ENCODE assay signal across 22 cellular contexts in the genomic region with DNA sequence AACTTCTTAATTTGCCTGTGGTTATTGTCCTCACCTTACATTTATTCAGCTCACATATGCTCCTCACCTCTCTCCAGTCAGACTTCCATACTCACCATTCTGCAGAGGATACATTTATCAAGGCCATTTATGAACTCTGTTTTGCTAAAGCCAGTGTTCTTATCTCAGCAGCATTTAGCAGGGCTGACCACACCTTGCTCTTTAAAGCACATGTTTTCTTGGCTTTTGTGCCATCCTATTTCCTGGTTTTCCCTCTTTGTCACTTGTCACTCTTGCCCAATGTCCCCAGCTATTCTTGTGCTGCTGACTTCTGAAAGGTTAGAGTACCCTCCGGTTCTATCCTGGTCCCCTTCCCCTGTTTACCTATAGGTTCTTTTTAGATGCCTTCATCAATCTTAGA.
"Had no signal": no experiment of that assay in that cellular context is flagged by ENCODE, and none has a peak within 500 bp of the region (broad histone marks: within the 10 kb centered on the region; RNA-seq: fewer than 3 reads in every experiment).

No MANE protein-coding gene starts in this region.

- H3K27ac Mint-ChIP-seq: immature natural killer cell, mesothelial cell of epicardium, naive B cell had no signal

- DNase-seq: dermis blood vessel endothelial cell; dorsolateral prefrontal cortex; effector CD4-positive, alpha-beta T cell; effector memory CD4-positive, alpha-beta T cell; erythroblast; foreskin keratinocyte; heart left ventricle; hippocampal formation; immature natural killer cell; islet precursor cell; kidney; kidney glomerular epithelial cell; left lung; left ventricle myocardium superior; lower lobe of right lung; mesenchymal stem cell; naive B cell had no signal

- H3K4me3 Mint-ChIP-seq: immature natural killer cell, mesothelial cell of epicardium, naive B cell had no signal

- H3K36me3 Mint-ChIP-seq: immature natural killer cell, mesothelial cell of epicardium, naive B cell had no signal

- H3K4me1 Mint-ChIP-seq: immature natural killer cell, naive B cell had no signal

- H3K36me3 ChIP-seq: gastroesophageal sphincter, heart left ventricle, left lung, lower lobe of right lung had no signal

- H3K27me3 ChIP-seq: dorsolateral prefrontal cortex, foreskin keratinocyte, gastroesophageal sphincter, heart left ventricle, left lung had no signal

- H3K4me3 ChIP-seq: coronary artery, dorsolateral prefrontal cortex, gastroesophageal sphincter, heart left ventricle, left lung, lower lobe of right lung had no signal

- H3K9me3 ChIP-seq: gastroesophageal sphincter, heart left ventricle, left lung, lower lobe of right lung had no signal

- ATAC-seq: esophagus mucosa, foreskin keratinocyte, gastroesophageal sphincter, heart left ventricle, left lung, left ventricle myocardium superior, lower lobe of right lung had no signal

- H3K4me1 ChIP-seq: foreskin keratinocyte, gastroesophageal sphincter, heart left ventricle, left lung, lower lobe of right lung had no signal

- H3K9me3 Mint-ChIP-seq: mesothelial cell of epicardium had no signal

- H3K27ac ChIP-seq: coronary artery, dorsolateral prefrontal cortex, epithelial cell of prostate, foreskin keratinocyte, gastroesophageal sphincter, heart left ventricle, left lung, lower lobe of right lung had no signal

- H3K27me3 Mint-ChIP-seq: naive B cell had no signal
